9 cellular contexts compared by ENCODE assay signal in genomic region chr2:232438951-232439757, GRCh38. TPM values are rescaled to one million over a fixed set of nuclear protein-coding genes. Genes with fewer than 3 reads are reported as not detected.
DNase-seq lines count a peak whose midpoint lies in the region; ATAC-seq and TF ChIP-seq lines count a peak whose summit lies in the region.
"Had no signal": no experiment of that assay in that cellular context is flagged by ENCODE, and none has a peak within 500 bp of the region (broad histone marks: within the 10 kb centered on the region; RNA-seq: fewer than 3 reads in every experiment).

No MANE protein-coding gene starts in this region.

- CTCF ChIA-PET in BJ (lab: Yijun Ruan, JAX): interaction anchor here (0.6 to 3.9 kb wide), 35 partner anchors 9 to 588 kb away, joined by 3 to 35 read pairs (median 5); no protein-coding TSS in a partner anchor

- no peak overlapping the region for H2AFZ ChIP-seq in hepatocyte

- TF ChIP-seq CTCF in BJ (IDR thresholded peaks at IDR 0.05; ENCODE audit: insufficient read depth, low read depth, low read length) (peak; percentile 49; the same call in 1 of the 2 replicates), hepatocyte (IDR thresholded peaks at IDR 0.05; ENCODE audit: poor library complexity) (peak; percentile 53)

- no peak overlapping the region for H3K4me2 ChIP-seq in hepatocyte

- WGBS in hepatocyte (ENCODE audit: low lambda C conversion rate, missing lambda C conversion rate): 81% methylated on average over 20 of the region's 22 CpGs

- H3K36me3 ChIP-seq in BJ (ENCODE audit: control insufficient read depth, insufficient read depth, low read length) (no peaks in the 10 kb centered on the region), hepatocyte (replicated peaks; ENCODE audit: insufficient read depth, low read depth) (no peaks in the 10 kb centered on the region)

- H3K27me3 ChIP-seq in BJ (ENCODE audit: control insufficient read depth, insufficient read depth, low read length): peaks cover 1% of the 10 kb centered on the region; the same call in 1 of the 2 replicates
- no peaks in the 10 kb centered on the region for H3K27me3 ChIP-seq in hepatocyte

- H3K79me2 ChIP-seq in hepatocyte: no peaks in the 10 kb centered on the region

- no peak overlapping the region for H3K27ac ChIP-seq in hepatocyte

- H3K9me3 ChIP-seq in hepatocyte (ENCODE audit: low read depth): no peaks in the 10 kb centered on the region

- peak; percentile 46 for TF ChIP-seq RAD21 in Ishikawa (IDR thresholded peaks at IDR 0.05; ENCODE audit: low read depth)

- POLR2A ChIA-PET in BJ (lab: Charles Lee): no interaction called here

- H3K4me3 ChIP-seq in BJ (ENCODE audit: low read depth, low read length): no peak overlapping the region
- no peak overlapping the region for H3K4me3 ChIP-seq in hepatocyte

- H4K20me1 ChIP-seq in hepatocyte (ENCODE audit: insufficient read depth, poor library complexity, severe bottlenecking): no peaks in the 10 kb centered on the region

- H3K9me2 ChIP-seq in hepatocyte (replicated peaks; ENCODE audit: insufficient read depth): no peaks in the 10 kb centered on the region

- H3K4me1 ChIP-seq in hepatocyte (ENCODE audit: insufficient read depth): no peaks in the 10 kb centered on the region

- DNase-seq in BJ (ENCODE audit: low read depth) (no peak), hepatocyte (ENCODE audit: low spot score) (no peak), DMS53 (lab: John Stamatoyannopoulos, UW) (no peak)
- peak; percentile 20 for DNase-seq in activated T-helper 9 cell treated with anti-CD3 and anti-CD28 coated beads, Interleukin-2, amount 50 U/mL, for 16 hours (ENCODE audit: low read depth)
- peak; percentile 20 for DNase-seq in stimulated activated CD8-positive, alpha-beta memory T cell treated with anti-CD3 and anti-CD28 coated beads, Interleukin-12 subunit alpha, Interleukin-12 subunit beta, amount 100 ng/mL, for 1 hour (ENCODE audit: low read depth)

- TF ChIP-seq EP300 in Ishikawa (IDR thresholded peaks at IDR 0.05; ENCODE audit: borderline replicate concordance): no peak

- no peak for ATAC-seq in GM19023 (IDR thresholded peaks at IDR 0.05; ENCODE audit: unreplicated experiment)
- no peak for ATAC-seq in GM21367 (IDR thresholded peaks at IDR 0.05; ENCODE audit: unreplicated experiment)

TF ChIP-seq in Ishikawa, 13 proteins besides CTCF, POLR2A, EP300 and RAD21:
- TF ChIP-seq FOXM1 (IDR thresholded peaks at IDR 0.05; ENCODE audit: borderline replicate concordance, low read depth) (no peak), ZBTB7A (IDR thresholded peaks at IDR 0.05; ENCODE audit: low read depth) (no peak), CREB1 (IDR thresholded peaks at IDR 0.05; ENCODE audit: low read depth) (no peak), USF1 (IDR thresholded peaks at IDR 0.05) (no peak), NFIC (IDR thresholded peaks at IDR 0.05) (no peak), MAX (IDR thresholded peaks at IDR 0.05) (no peak), TAF1 (IDR thresholded peaks at IDR 0.05; ENCODE audit: low read depth) (no peak), EGR1 (IDR thresholded peaks at IDR 0.05) (no peak), YY1 (IDR thresholded peaks at IDR 0.05; ENCODE audit: low read depth) (no peak), REST (IDR thresholded peaks at IDR 0.05; ENCODE audit: low read depth) (no peak), TEAD4 (IDR thresholded peaks at IDR 0.05) (no peak), CEBPB (IDR thresholded peaks at IDR 0.05) (no peak), TCF12 (IDR thresholded peaks at IDR 0.05; ENCODE audit: low read depth) (no peak)

RNA-seq across cellular contexts. Expression of gene ALPI, which starts 16.8 kb away (rescaled TPM):
- polyA plus RNA-seq in BJ (2011; rRNA removed) (not detected in 2 replicates), hepatocyte (2.7 and 3.5 TPM in 2 replicates)
- not detected in 2 replicates for polyA minus RNA-seq in BJ (2011; rRNA and poly(A)+ RNA removed)
- total RNA-seq in hepatocyte: 3.9 and 4.1 TPM in 2 replicates
- total RNA-seq: skeletal muscle tissue had no signal

RNA-seq across cellular contexts. Expression of gene ALPG, which starts 32.5 kb away (rescaled TPM):
- polyA plus RNA-seq in BJ (2011; rRNA removed) (not detected in 2 replicates), hepatocyte (0.08 and 0.86 TPM in 2 replicates)
- not detected in 2 replicates for polyA minus RNA-seq in BJ (2011; rRNA and poly(A)+ RNA removed)
- total RNA-seq in hepatocyte: 0.16 and 1.5 TPM in 2 replicates
- total RNA-seq: skeletal muscle tissue had no signal

RNA-seq across cellular contexts. Expression of gene ECEL1, which starts 48.5 kb away (rescaled TPM):
- polyA plus RNA-seq in BJ (2011; rRNA removed): not detected in 2 replicates
- polyA minus RNA-seq in BJ (2011; rRNA and poly(A)+ RNA removed): not detected in 2 replicates
- 1.0 and 1.1 TPM in 2 replicates for total RNA-seq in hepatocyte
- polyA plus RNA-seq in hepatocyte: 1.2 and 1.4 TPM in 2 replicates

Comparison
In these comparisons a context has a peak if more than half of its experiments do, and no peak if none do; other contexts are left out.
1. DNase-seq: peak in activated T-helper 9 cell treated with anti-CD3 and anti-CD28 coated beads, Interleukin-2, amount 50 U/mL, for 16 hours (single experiment) and stimulated activated CD8-positive, alpha-beta memory T cell treated with anti-CD3 and anti-CD28 coated beads, Interleukin-12 subunit alpha, Interleukin-12 subunit beta, amount 100 ng/mL, for 1 hour (single experiment); none in BJ (single experiment), hepatocyte (single experiment) and DMS53 (single experiment).